17 cellular contexts compared by ENCODE assay signal in genomic region chr16:27558434-27558833, GRCh38. TPM values are rescaled to one million over a fixed set of nuclear protein-coding genes. Genes with fewer than 3 reads are reported as not detected.
DNase-seq lines count a peak whose midpoint lies in the region; ATAC-seq and TF ChIP-seq lines count a peak whose summit lies in the region.
"Had no signal": no experiment of that assay in that cellular context is flagged by ENCODE, and none has a peak within 500 bp of the region (broad histone marks: within the 10 kb centered on the region; RNA-seq: fewer than 3 reads in every experiment).

No MANE protein-coding gene starts in this region.

- H2AFZ ChIP-seq in Karpas-422 (ENCODE audit: low read length) = 0 out of 2 replicates have a peak overlapping the region, but pooled peaks have one; percentile 2

- H3K4me1 Mint-ChIP-seq in stimulated activated effector memory CD8-positive, alpha-beta T cell treated with anti-CD3 and anti-CD28 coated beads, Interleukin-12 subunit alpha, Interleukin-12 subunit beta, amount 100 ng/mL, for 72 hours = peaks cover 9% of the 10 kb centered on the region
- H3K4me1 Mint-ChIP-seq: CD8-positive, alpha-beta memory T cell; H9 had no signal

- H3K9me2 ChIP-seq in Karpas-422 (replicated peaks; ENCODE audit: insufficient read depth, low read length) = no peaks in the 10 kb centered on the region

- no peak overlapping the region for H3K4me3 Mint-ChIP-seq in stimulated activated effector memory CD8-positive, alpha-beta T cell treated with anti-CD3 and anti-CD28 coated beads, Interleukin-12 subunit alpha, Interleukin-12 subunit beta, amount 100 ng/mL, for 72 hours
- H3K4me3 Mint-ChIP-seq: B cell; CD4-positive, CD25-positive, alpha-beta regulatory T cell; H9 had no signal

- ATAC-seq in stimulated activated effector memory CD8-positive, alpha-beta T cell treated with anti-CD3 and anti-CD28 coated beads, Interleukin-12 subunit alpha, Interleukin-12 subunit beta, amount 100 ng/mL, for 72 hours = no peak

- H3K27me3 ChIP-seq in Karpas-422 (ENCODE audit: low read length) = no peaks in the 10 kb centered on the region
- H3K27me3 ChIP-seq: BLaER1 treated with 17β-estradiol and CSF1 and Interleukin-3, amounts not matched to agents 10 nM and 100 nM had no signal

- H3K4me3 ChIP-seq in Karpas-422 (ENCODE audit: low read length) = no peak overlapping the region
- H3K4me3 ChIP-seq in fibroblast of villous mesenchyme (ENCODE audit: low read depth, low read length) = no peak overlapping the region
- H3K4me3 ChIP-seq: BLaER1 treated with 17β-estradiol and CSF1 and Interleukin-3, amounts not matched to agents 10 nM and 100 nM had no signal

- H3K9me3 ChIP-seq in Karpas-422 (ENCODE audit: low read length) = no peaks in the 10 kb centered on the region
- H3K9me3 ChIP-seq: BLaER1 treated with 17β-estradiol and CSF1 and Interleukin-3, amounts not matched to agents 10 nM and 100 nM had no signal

- H3K27ac Mint-ChIP-seq in stimulated activated effector memory CD8-positive, alpha-beta T cell treated with anti-CD3 and anti-CD28 coated beads, Interleukin-12 subunit alpha, Interleukin-12 subunit beta, amount 100 ng/mL, for 72 hours = peak overlapping the region; percentile 12
- H3K27ac Mint-ChIP-seq: B cell; CD4-positive, CD25-positive, alpha-beta regulatory T cell; CD8-positive, alpha-beta memory T cell; H9 had no signal

- no peaks in the 10 kb centered on the region for H4K20me1 ChIP-seq in Karpas-422 (ENCODE audit: insufficient read depth, low read depth, low read length)

- peaks cover 10% of the 10 kb centered on the region for H3K4me1 ChIP-seq in Karpas-422 (ENCODE audit: low read length)

- peaks cover 6% of the 10 kb centered on the region for H3K36me3 Mint-ChIP-seq in stimulated activated effector memory CD8-positive, alpha-beta T cell treated with anti-CD3 and anti-CD28 coated beads, Interleukin-12 subunit alpha, Interleukin-12 subunit beta, amount 100 ng/mL, for 72 hours

- no peaks in the 10 kb centered on the region for H3K36me3 ChIP-seq in Karpas-422 (ENCODE audit: insufficient read depth, low read length)

- peak overlapping the region; percentile 27 for H3K4me2 ChIP-seq in Karpas-422 (ENCODE audit: low read depth, low read length, poor library complexity, severe bottlenecking)
- H3K4me2 ChIP-seq: BLaER1 treated with 17β-estradiol and CSF1 and Interleukin-3, amounts not matched to agents 10 nM and 100 nM had no signal

- TF ChIP-seq CTCF in 22Rv1 (IDR thresholded peaks at IDR 0.05) = no peak
- no peak for TF ChIP-seq CTCF in fibroblast of villous mesenchyme (IDR thresholded peaks at IDR 0.05; ENCODE audit: insufficient read depth, low read depth, low read length)

- H3K27ac ChIP-seq in 22Rv1 (peak overlapping the region; percentile 88), Karpas-422 (ENCODE audit: low read length) (no peak overlapping the region)
- H3K27ac ChIP-seq: BLaER1 treated with 17β-estradiol and CSF1 and Interleukin-3, amounts not matched to agents 10 nM and 100 nM had no signal

- H3K9ac ChIP-seq in Karpas-422 (ENCODE audit: low read length) = no peak overlapping the region
- H3K9ac ChIP-seq: BLaER1 treated with 17β-estradiol and CSF1 and Interleukin-3, amounts not matched to agents 10 nM and 100 nM had no signal

- H3K79me2 ChIP-seq in Karpas-422 (ENCODE audit: low read length) = peaks cover 65% of the 10 kb centered on the region

- DNase-seq in Karpas-422 (no peak), fibroblast of villous mesenchyme (ENCODE audit: low read depth) (peak; percentile 17), NCI-H2029 (lab: John Stamatoyannopoulos, UW) (no peak), NCI-H128 (lab: John Stamatoyannopoulos, UW; ENCODE audit: unreplicated experiment) (no peak), NCI-H510A treated with DMSO at 0.1 percent for 48 hours (lab: John Stamatoyannopoulos, UW) (no peak)
- no peak for DNase-seq in stimulated activated effector memory CD8-positive, alpha-beta T cell treated with anti-CD3 and anti-CD28 coated beads, Interleukin-12 subunit alpha, Interleukin-12 subunit beta, amount 100 ng/mL, for 72 hours (ENCODE audit: low spot score in 2 of 2)
- DNase-seq: CD4-positive, CD25-positive, alpha-beta regulatory T cell; CD8-positive, alpha-beta memory T cell; COR-L47; DMS 273 treated with DMSO at 0.1 percent for 48 hours; DMS53; DND-41; EL; H9 had no signal

- no peaks in the 10 kb centered on the region for H3K9me3 Mint-ChIP-seq in stimulated activated effector memory CD8-positive, alpha-beta T cell treated with anti-CD3 and anti-CD28 coated beads, Interleukin-12 subunit alpha, Interleukin-12 subunit beta, amount 100 ng/mL, for 72 hours
- H3K9me3 Mint-ChIP-seq: CD4-positive, CD25-positive, alpha-beta regulatory T cell; CD8-positive, alpha-beta memory T cell; H9 had no signal

RNA-seq across cellular contexts. Expression of gene KATNIP, which starts 8.5 kb away (rescaled TPM):
- total RNA-seq in Karpas-422 (2014; rRNA removed; shearing (Covaris generic); ENCODE audit: low replicate concordance) = 8.5 and 14.4 TPM in 2 replicates
- total RNA-seq in fibroblast of villous mesenchyme = 25.1 and 25.5 TPM in 2 replicates

RNA-seq across cellular contexts. Expression of gene GTF3C1, which starts 8.7 kb away (rescaled TPM):
- 46.6 and 78.0 TPM in 2 replicates for total RNA-seq in Karpas-422 (2014; rRNA removed; shearing (Covaris generic); ENCODE audit: low replicate concordance)
- total RNA-seq in fibroblast of villous mesenchyme = 97.0 and 101 TPM in 2 replicates
